9 cellular contexts compared by ENCODE assay signal in the genomic region with DNA sequence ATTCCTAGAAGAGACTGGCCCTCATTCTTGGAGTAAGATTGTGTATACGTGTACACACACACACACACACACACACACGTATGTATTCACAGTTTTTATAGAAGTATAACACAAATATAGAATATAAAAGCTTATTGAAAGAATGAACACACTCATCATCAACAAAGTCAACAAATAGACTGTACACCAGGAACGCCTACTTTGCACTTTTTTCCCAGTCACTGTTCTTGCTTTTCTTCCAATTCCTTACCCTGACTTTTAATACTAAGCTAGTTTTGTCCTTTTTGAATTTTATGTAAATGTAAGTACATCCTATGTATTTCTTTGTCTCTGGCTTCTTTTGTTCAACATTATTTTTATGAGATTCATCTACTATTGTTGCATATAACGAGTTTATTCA.
"Had no signal": no experiment of that assay in that cellular context is flagged by ENCODE, and none has a peak within 500 bp of the region (broad histone marks: within the 10 kb centered on the region; RNA-seq: fewer than 3 reads in every experiment).

No MANE protein-coding gene starts in this region.

- H3K9me3 Mint-ChIP-seq: GM23338, H9 had no signal

- DNase-seq: H9, HCEC 1CT, Kasumi-1, KG1 had no signal

- H3K4me3 Mint-ChIP-seq: GM23338, H9 had no signal

- FAIRE-seq: H1, H54, HTR-8/SVneo, K562 had no signal

- H3K4me1 Mint-ChIP-seq: H9 had no signal

- H2AFZ ChIP-seq: GM23338 had no signal

- H3K4me2 ChIP-seq: GM23338 had no signal

- H3K4me3 ChIP-seq: GM23338, K562 had no signal

- H3K27ac Mint-ChIP-seq: GM23338, H9 had no signal

- ATAC-seq: GM23338, K562 had no signal
